In the genomic region with DNA sequence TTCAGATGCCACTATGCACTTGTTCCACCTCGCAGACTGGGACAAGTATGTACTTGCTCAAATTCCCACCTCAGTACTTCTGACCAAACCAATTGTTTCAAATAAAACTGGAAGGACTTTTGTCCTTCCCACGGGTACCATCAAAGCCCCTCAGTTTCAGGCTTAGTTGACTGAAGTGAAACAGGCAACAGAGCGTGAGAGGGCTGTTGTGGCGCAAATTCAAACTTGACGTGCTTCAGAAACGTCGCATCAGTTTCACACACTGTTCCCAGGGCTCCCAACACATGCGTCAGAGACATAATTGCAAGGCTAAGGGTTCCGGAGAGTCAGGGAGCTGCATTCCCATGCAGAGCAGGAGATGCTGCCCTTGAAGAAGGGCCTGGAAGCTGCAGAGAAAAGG, we compare ENCODE assay signal across 23 cellular contexts.
"Had no signal": no experiment of that assay in that cellular context is flagged by ENCODE, and none has a peak within 500 bp of the region (broad histone marks: within the 10 kb centered on the region; RNA-seq: fewer than 3 reads in every experiment).

No MANE protein-coding gene starts in this region.

- H3K9me3 ChIP-seq: left ventricle myocardium inferior, pancreas, psoas muscle, right lobe of liver, tibial nerve, uterus had no signal

- H3K36me3 Mint-ChIP-seq: mesothelial cell of epicardium; naive B cell; natural killer cell; stimulated activated memory B cell treated with anti-CD40 and anti-IgM and Interleukin-4, amounts not matched to agents 10 μg/mL and 1 μg/mL and 100 μg/mL, for 72 hours had no signal

- H3K27ac Mint-ChIP-seq: mesothelial cell of epicardium; naive B cell; natural killer cell; stimulated activated memory B cell treated with anti-CD40 and anti-IgM and Interleukin-4, amounts not matched to agents 10 μg/mL and 1 μg/mL and 100 μg/mL, for 72 hours; type B pancreatic cell had no signal

- H3K4me3 Mint-ChIP-seq: mesothelial cell of epicardium; naive B cell; natural killer cell; stimulated activated memory B cell treated with anti-CD40 and anti-IgM and Interleukin-4, amounts not matched to agents 10 μg/mL and 1 μg/mL and 100 μg/mL, for 72 hours; stimulated activated naive CD8-positive, alpha-beta T cell treated with anti-CD3 and anti-CD28 coated beads, Interleukin-15, amount 100 ng/mL, for 72 hours; type B pancreatic cell had no signal

- H3K4me1 ChIP-seq: psoas muscle, tibial nerve, uterus had no signal

- H3K9me3 Mint-ChIP-seq: mesothelial cell of epicardium; naive B cell; natural killer cell; stimulated activated memory B cell treated with anti-CD40 and anti-IgM and Interleukin-4, amounts not matched to agents 10 μg/mL and 1 μg/mL and 100 μg/mL, for 72 hours; stimulated activated naive CD8-positive, alpha-beta T cell treated with anti-CD3 and anti-CD28 coated beads, Interleukin-15, amount 100 ng/mL, for 72 hours had no signal

- DNase-seq: islet precursor cell; left ventricle myocardium inferior; mesendoderm; naive B cell; natural killer cell; pancreas; posterior cingulate gyrus; psoas muscle; right lobe of liver; stimulated activated CD4-positive, alpha-beta T cell treated with anti-CD3 and anti-CD28 coated beads, Interleukin-1b, Interleukin-23, amount 100 ng/mL, for 48 hours; stimulated activated CD4-positive, alpha-beta T cell treated with anti-CD3 and anti-CD28 coated beads, Interleukin-2, amount 100 ng/mL, for 48 hours; stimulated activated CD4-positive, alpha-beta T cell treated with anti-CD3 and anti-CD28 coated beads, Interleukin-4, amount 100 ng/mL, for 4 hours; stimulated activated CD8-positive, alpha-beta memory T cell treated with anti-CD3 and anti-CD28 coated beads, Interleukin-4, amount 100 ng/mL, for 48 hours; stimulated activated naive CD4-positive, alpha-beta T cell treated with Interleukin-2 at 50 U/mL for 16 hours; stimulated activated naive CD8-positive, alpha-beta T cell treated with anti-CD3 and anti-CD28 coated beads, Interleukin-15, amount 100 ng/mL, for 72 hours; substantia nigra; uterus had no signal

- ATAC-seq: natural killer cell; pancreas; psoas muscle; right lobe of liver; stimulated activated memory B cell treated with anti-CD40 and anti-IgM and Interleukin-4, amounts not matched to agents 10 μg/mL and 1 μg/mL and 100 μg/mL, for 72 hours; stimulated activated naive CD8-positive, alpha-beta T cell treated with anti-CD3 and anti-CD28 coated beads, Interleukin-15, amount 100 ng/mL, for 72 hours had no signal

- H3K36me3 ChIP-seq: left ventricle myocardium inferior, pancreas, tibial nerve, uterus had no signal

- H3K4me1 Mint-ChIP-seq: naive B cell; natural killer cell; stimulated activated memory B cell treated with anti-CD40 and anti-IgM and Interleukin-4, amounts not matched to agents 10 μg/mL and 1 μg/mL and 100 μg/mL, for 72 hours; stimulated activated naive CD8-positive, alpha-beta T cell treated with anti-CD3 and anti-CD28 coated beads, Interleukin-15, amount 100 ng/mL, for 72 hours had no signal

- H3K4me3 ChIP-seq: left ventricle myocardium inferior, lung, pancreas, psoas muscle, right lobe of liver, smooth muscle cell, tibial nerve, uterus had no signal

- H3K4me2 ChIP-seq: smooth muscle cell had no signal

- H3K27me3 Mint-ChIP-seq: type B pancreatic cell had no signal

- H3K27me3 ChIP-seq: pancreas, right lobe of liver, tibial nerve, uterus had no signal

- H3K27ac ChIP-seq: pancreas, psoas muscle, right lobe of liver, tibial nerve, uterus had no signal
